8 cellular contexts compared by ENCODE assay signal in the genomic region with DNA sequence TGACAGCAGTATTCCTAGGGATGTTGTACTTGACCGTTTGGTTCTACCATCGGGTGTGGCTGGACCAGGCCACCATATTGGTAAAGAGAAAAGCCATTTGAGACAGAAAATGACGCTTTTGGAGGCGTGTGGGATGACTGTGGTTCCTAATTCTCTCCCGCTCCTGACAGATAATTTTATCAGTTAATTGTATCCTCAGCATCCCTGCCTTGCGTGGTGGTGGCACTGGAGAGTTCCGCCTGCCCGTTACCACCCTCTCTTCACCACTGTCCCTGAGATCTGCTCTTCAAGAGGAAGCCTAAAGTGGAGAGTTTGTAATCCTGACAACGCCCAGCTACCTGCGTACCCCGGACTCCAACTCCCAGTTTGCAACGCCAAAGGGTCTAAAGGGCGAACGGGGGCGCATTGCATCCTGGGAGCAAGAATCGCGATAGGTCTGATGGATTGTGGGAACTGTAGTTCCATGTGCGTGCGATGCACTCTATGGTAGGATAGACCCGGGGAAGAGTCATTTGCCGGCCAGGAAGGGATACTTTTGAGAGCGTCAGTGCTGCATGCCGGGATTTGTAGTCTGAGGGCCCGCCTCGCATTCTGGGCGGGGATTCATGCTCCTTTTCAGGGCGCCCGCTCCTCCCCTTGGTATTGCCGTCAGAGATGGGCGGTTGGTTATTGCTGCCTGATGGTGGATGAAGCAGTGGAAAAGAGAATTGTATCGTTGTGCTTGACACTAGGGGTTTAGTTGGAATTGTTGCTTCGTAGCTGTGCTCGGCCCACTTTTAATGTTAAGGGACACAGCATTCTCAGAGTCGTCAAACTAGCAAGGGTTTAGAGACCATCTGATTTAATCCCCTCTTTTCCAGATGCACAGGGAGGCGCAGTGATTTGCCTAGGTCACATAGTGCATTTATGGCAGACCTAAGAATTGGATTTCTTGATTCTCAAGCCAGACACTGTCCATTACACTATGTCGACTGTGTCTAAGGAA. TPM values are rescaled to one million over a fixed set of nuclear protein-coding genes. Genes with fewer than 3 reads are reported as not detected.
DNase-seq lines count a peak whose midpoint lies in the region; ATAC-seq and TF ChIP-seq lines count a peak whose summit lies in the region.

No MANE protein-coding gene starts in this region.

- no peak for TF ChIP-seq EP300 in gastroesophageal sphincter (IDR thresholded peaks at IDR 0.05)

- H2BK15ac ChIP-seq in neuronal stem cell (ENCODE audit: low read length), result no peak overlapping the region

- H3K27ac ChIP-seq in SJCRH30 (peak overlapping the region; percentile 86), gastroesophageal sphincter (peak overlapping the region; percentile 95 to 100 (median 98)), neuronal stem cell (replicated peaks; ENCODE audit: low read length) (peak overlapping the region; percentile 93), subcutaneous abdominal adipose tissue (ENCODE audit: low read depth, low read length) (peak overlapping the region; percentile 94)

- peaks cover 6% of the 10 kb centered on the region for H3K79me1 ChIP-seq in neuronal stem cell (ENCODE audit: low read depth, low read length)

- H2AFZ ChIP-seq in neuronal stem cell (ENCODE audit: low read length), result peak overlapping the region; percentile 69

- no peak for TF ChIP-seq CTCF in HFF-Myc (IDR thresholded peaks at IDR 0.05; ENCODE audit: low read depth, low read length, missing control alignments)
- TF ChIP-seq CTCF in gastroesophageal sphincter (IDR thresholded peaks at IDR 0.05), result peak in 1 of 4 experiments; percentile 9

- TF ChIP-seq POLR2A in gastroesophageal sphincter (IDR thresholded peaks at IDR 0.05), result peak in 1 of 2 donors; percentile 24

- peak overlapping the region; percentile 1 for H3K23ac ChIP-seq in neuronal stem cell (ENCODE audit: low read depth, low read length, poor library complexity)

- peaks cover 32% of the 10 kb centered on the region for H3K4me1 ChIP-seq in SJCRH30
- peaks cover 0 to 39% (median 15%) of the 10 kb centered on the region in 3 donors for H3K4me1 ChIP-seq in gastroesophageal sphincter
- peaks cover 4 to 10% of the 10 kb centered on the region in 2 donors for H3K4me1 ChIP-seq in neuronal stem cell (ENCODE audit: control insufficient read depth in 2 of 2, insufficient read depth in 1 of 2, low read depth in 1 of 2, low read length in 2 of 2)
- peaks cover 4 to 46% (median 43%) of the 10 kb centered on the region in 5 donors for H3K4me1 ChIP-seq in subcutaneous abdominal adipose tissue (ENCODE audit: control insufficient read depth in 5 of 5, insufficient read depth in 5 of 5, low read length in 5 of 5)

- no peak overlapping the region for H2BK12ac ChIP-seq in neuronal stem cell (ENCODE audit: low read length)

- H2BK5ac ChIP-seq in neuronal stem cell (ENCODE audit: low read length), result no peak overlapping the region

- H3K27me3 ChIP-seq in SJCRH30 (no peaks in the 10 kb centered on the region), gastroesophageal sphincter (no peaks in the 10 kb centered on the region), neuronal stem cell (ENCODE audit: control insufficient read depth in 3 of 3, insufficient read depth in 3 of 3, low read depth in 1 of 3, low read length in 3 of 3) (no peaks in the 10 kb centered on the region), subcutaneous abdominal adipose tissue (ENCODE audit: control insufficient read depth in 5 of 5, insufficient read depth in 4 of 5, low read length in 5 of 5) (no peaks in the 10 kb centered on the region)

- peak overlapping the region; percentile 34 for H3K9ac ChIP-seq in neuronal stem cell (ENCODE audit: low read depth, low read length, poor library complexity)
- peak overlapping the region; percentile 66 to 93 (median 85) for H3K9ac ChIP-seq in subcutaneous abdominal adipose tissue (ENCODE audit: low read length in 5 of 5)

- no peak overlapping the region for H3K4ac ChIP-seq in neuronal stem cell (ENCODE audit: low read length)

- H2AK5ac ChIP-seq in neuronal stem cell (ENCODE audit: low read depth, low read length), result no peak overlapping the region

- peak; percentile 89 for ATAC-seq in gastroesophageal sphincter

- H3K36me3 ChIP-seq in SJCRH30, result peaks cover 10% of the 10 kb centered on the region; the same call in 1 of the 2 replicates
- peaks cover 0 to 3% of the 10 kb centered on the region in 2 donors for H3K36me3 ChIP-seq in gastroesophageal sphincter
- peaks cover 0 to 15% of the 10 kb centered on the region in 2 donors for H3K36me3 ChIP-seq in neuronal stem cell (replicated peaks in 1 of 2; ENCODE audit: control insufficient read depth in 2 of 2, insufficient read depth in 2 of 2, low read length in 2 of 2)
- H3K36me3 ChIP-seq in subcutaneous abdominal adipose tissue (ENCODE audit: control insufficient read depth in 5 of 5, insufficient read depth in 5 of 5, low read length in 5 of 5), result no peaks in the 10 kb centered on the region

- DNase-seq in GM04504 (ENCODE audit: low read depth), result peak; percentile 99
- peak; percentile 98 for DNase-seq in HFF-Myc (ENCODE audit: extremely low read depth, low read depth)
- peak; percentile 100 for DNase-seq in MV-4-11 (lab: John Stamatoyannopoulos, UW)
- peak; percentile 99 to 100 for DNase-seq in SJCRH30
- DNase-seq in activated naive CD4-positive, alpha-beta T cell treated with Interleukin-2 at 50 U/mL for 16 hours, result peak; percentile 96
- DNase-seq in neuronal stem cell (ENCODE audit: low spot score), result peak; percentile 99

- H3K18ac ChIP-seq in neuronal stem cell (ENCODE audit: low read length), result peak overlapping the region; percentile 54

- WGBS in gastroesophageal sphincter (ENCODE audit: low coverage in 1 of 2), 2 donors, result 3 to 6% methylated on average over 20 to 25 of the region's 36 CpGs
- no CpG with 5 or more reads among the region's 36 CpGs for WGBS in neuronal stem cell (ENCODE audit: extremely low coverage in 2 of 2, insufficient read length in 2 of 2, insufficient replicate concordance in 1 of 2), 2 donors

- no peak overlapping the region for H4K8ac ChIP-seq in neuronal stem cell (ENCODE audit: low read depth, low read length)

- no peak overlapping the region for H4K91ac ChIP-seq in neuronal stem cell (ENCODE audit: low read depth, low read length, poor library complexity)

- no peaks in the 10 kb centered on the region for H3K9me3 ChIP-seq in SJCRH30 (replicated peaks)
- H3K9me3 ChIP-seq in gastroesophageal sphincter, result no peaks in the 10 kb centered on the region
- no peaks in the 10 kb centered on the region for H3K9me3 ChIP-seq in neuronal stem cell (replicated peaks in 1 of 2; ENCODE audit: control insufficient read depth in 2 of 2, insufficient read depth in 1 of 2, low read depth in 1 of 2, low read length in 2 of 2)
- H3K9me3 ChIP-seq in subcutaneous abdominal adipose tissue (ENCODE audit: control insufficient read depth in 5 of 5, low read length in 5 of 5), result no peaks in the 10 kb centered on the region

- H2BK120ac ChIP-seq in neuronal stem cell (ENCODE audit: low read depth, low read length), result no peak overlapping the region

- H3K4me3 ChIP-seq in HFF-Myc (replicated peaks; ENCODE audit: low read depth, low read length) (peak overlapping the region; percentile 55), SJCRH30 (peak overlapping the region; percentile 61), gastroesophageal sphincter (peak overlapping the region; percentile 75 to 96), neuronal stem cell (ENCODE audit: low read length in 2 of 2) (peak overlapping the region; percentile 53 to 79), subcutaneous abdominal adipose tissue (ENCODE audit: low read depth in 1 of 5, low read length in 5 of 5) (peak overlapping the region; percentile 79 to 98 (median 94))

- H3K14ac ChIP-seq in neuronal stem cell (ENCODE audit: low read length), result no peak overlapping the region

- H3K4me2 ChIP-seq in neuronal stem cell (ENCODE audit: insufficient read depth, low read length, poor library complexity, severe bottlenecking), result peak overlapping the region; percentile 92

RNA-seq across cellular contexts. Expression of a gene that starts 1.0 kb away (rescaled TPM):
- total RNA-seq in SJCRH30 (2014; rRNA removed; shearing (Covaris generic)), result 48.5 and 49.9 TPM in 2 replicates
- 10 to 100 TPM; 20.2 to 46.9 (median 37.8) TPM for total RNA-seq in gastroesophageal sphincter
- 24.9 TPM for polyA plus RNA-seq in neuronal stem cell (2013, experiment 1 of 2)
- polyA plus RNA-seq in neuronal stem cell (2013, experiment 2 of 2), result 24.3 TPM

RNA-seq across cellular contexts. Expression of a gene that starts 49.4 kb away (rescaled TPM):
- total RNA-seq in SJCRH30 (2014; rRNA removed; shearing (Covaris generic)), result 25.6 and 27.0 TPM in 2 replicates
- 1 to 10 TPM; 3.9 to 6.5 (median 5.2) TPM for total RNA-seq in gastroesophageal sphincter
- 15.4 TPM for polyA plus RNA-seq in neuronal stem cell (2013, experiment 1 of 2)
- polyA plus RNA-seq in neuronal stem cell (2013, experiment 2 of 2), result 14.5 TPM

RNA-seq across cellular contexts. Expression of a gene that starts 53.5 kb away (rescaled TPM):
- total RNA-seq in SJCRH30 (2014; rRNA removed; shearing (Covaris generic)), result 16.1 and 20.5 TPM in 2 replicates
- total RNA-seq in gastroesophageal sphincter, result under 1 TPM in 1 of 4 donors, not detected in 3; 0.13 TPM
- polyA plus RNA-seq in neuronal stem cell (2013, experiment 1 of 2), result 0.04 TPM
- polyA plus RNA-seq in neuronal stem cell (2013, experiment 2 of 2), result 0.04 TPM

RNA-seq across cellular contexts. Expression of a gene that starts 54.8 kb away (rescaled TPM):
- 44.7 and 46.4 TPM in 2 replicates for total RNA-seq in SJCRH30 (2014; rRNA removed; shearing (Covaris generic))
- 100 to 1,000 TPM in 2 of 4 donors, 10 to 100 TPM in 2; 71.6 to 107 (median 91.2) TPM for total RNA-seq in gastroesophageal sphincter
- polyA plus RNA-seq in neuronal stem cell (2013, experiment 1 of 2), result 95.3 TPM
- 94.8 TPM for polyA plus RNA-seq in neuronal stem cell (2013, experiment 2 of 2)

Comparison
In these comparisons a context has a peak if more than half of its experiments do, and no peak if none do; other contexts are left out.
1. Peak in every context shown above with its lines: DNase-seq, ATAC-seq, H3K4me3 ChIP-seq and H3K27ac ChIP-seq.
2. RNA of a gene that starts 53.5 kb away (total RNA-seq): 16.1 to 20.5 TPM in SJCRH30; 0.13 TPM in gastroesophageal sphincter; every median in the first group is over 10 times any median in the second.